ENCODE assay signal across 24 cellular contexts in genomic region chr10:58352956-58353610, GRCh38. TPM values are rescaled to one million over a fixed set of nuclear protein-coding genes. Genes with fewer than 3 reads are reported as not detected.
DNase-seq lines count a peak whose midpoint lies in the region; ATAC-seq, FAIRE-seq and TF ChIP-seq lines count a peak whose summit lies in the region.
"Had no signal": no experiment of that assay in that cellular context is flagged by ENCODE, and none has a peak within 500 bp of the region (broad histone marks: within the 10 kb centered on the region; RNA-seq: fewer than 3 reads in every experiment).

No MANE protein-coding gene starts in this region.

- H3K4me1 ChIP-seq in gastrocnemius medialis, result peaks cover 96% of the 10 kb centered on the region in 2 donors
- H3K4me1 ChIP-seq: foreskin keratinocyte, uterus had no signal

- H3K27me3 ChIP-seq in gastrocnemius medialis, result no peaks in the 10 kb centered on the region
- H3K27me3 ChIP-seq: foreskin keratinocyte, pancreas, right lobe of liver, uterus had no signal

- TF ChIP-seq POLR2A in gastrocnemius medialis (IDR thresholded peaks at IDR 0.05), result no peak

- H3K9me3 ChIP-seq in gastrocnemius medialis, result no peaks in the 10 kb centered on the region
- H3K9me3 ChIP-seq: pancreas, right lobe of liver, thoracic aorta, uterus had no signal

- intact Hi-C loops in gastrocnemius medialis (cut with DNase I; ENCODE audit: low total_unique reads), result no loop called here

- peak; percentile 11 for FAIRE-seq in D721Med (lab: Jason Lieb, UNC)
- FAIRE-seq: pancreas had no signal

- H3K27ac ChIP-seq in gastrocnemius medialis, result peak overlapping the region; percentile 9 to 98 (median 86)
- H3K27ac ChIP-seq: foreskin keratinocyte, pancreas, right lobe of liver, thoracic aorta, uterus had no signal

- H3K36me3 ChIP-seq in gastrocnemius medialis, result no peaks in the 10 kb centered on the region
- H3K36me3 ChIP-seq: pancreas, right lobe of liver, thoracic aorta, uterus had no signal

- DNase-seq in D721Med (ENCODE audit: insufficient read length, low spot score), result no peak
- DNase-seq in LNCaP clone FGC (ENCODE audit: low read depth), result peak; percentile 52
- DNase-seq in fibroblast of mammary gland (ENCODE audit: low read depth), result peak; percentile 18
- no peak for DNase-seq in gastrocnemius medialis
- DNase-seq in kidney glomerular epithelial cell (lab: John Stamatoyannopoulos, UW), result no peak
- no peak for DNase-seq in DMS 273 treated with DMSO at 0.1 percent for 48 hours (lab: John Stamatoyannopoulos, UW)
- no peak for DNase-seq in HCEC 1CT
- DNase-seq: activated CD4-positive, alpha-beta T cell treated with anti-CD3 and anti-CD28 coated beads, Interleukin-2, amount 50 U/mL, for 4 hours; activated effector memory CD4-positive, alpha-beta T cell treated with anti-CD3 and anti-CD28 coated beads, Interleukin-2, amount 50 U/mL, for 16 hours; CD8-positive, alpha-beta T cell; DMS153; foreskin keratinocyte; GDM1; H7; Karpas-422; left ventricle myocardium superior; NCI-H1694; pancreas; right lobe of liver; stimulated activated naive CD4-positive, alpha-beta T cell treated with Interleukin-2 at 50 U/mL for 16 hours; uterus had no signal

- H3K4me3 ChIP-seq in LNCaP clone FGC (ENCODE audit: low read depth, low read length) (peak overlapping the region; percentile 1; the same call in 1 of the 2 replicates), fibroblast of mammary gland (ENCODE audit: control insufficient read depth, low read depth, low read length) (no peak overlapping the region), gastrocnemius medialis (no peak overlapping the region)
- H3K4me3 ChIP-seq: pancreas, right lobe of liver, thoracic aorta, uterus had no signal

- ATAC-seq in gastrocnemius medialis, result no peak
- ATAC-seq: CD8-positive, alpha-beta T cell; foreskin keratinocyte; left ventricle myocardium superior; natural killer cell treated with Interleukin-12 subunit alpha and Interleukin-12 subunit beta and Interleukin-15 and Interleukin-18, amount 100 ng/mL, for 72 hours; pancreas; right lobe of liver; WTC11 had no signal

- in situ Hi-C loops in gastrocnemius medialis (cut with MboI; ENCODE audit: low sequenced_read_pairs in 4 of 4), result no loop called here

- TF ChIP-seq CTCF in D721Med (IDR thresholded peaks at IDR 0.05; ENCODE audit: insufficient read depth, missing control alignments) (no peak), LNCaP clone FGC (IDR thresholded peaks at IDR 0.05; ENCODE audit: control insufficient read depth, extremely low read depth, insufficient read depth) (no peak), fibroblast of mammary gland (conservative IDR thresholded peaks at IDR 0.05; ENCODE audit: control insufficient read depth, insufficient read depth, low read depth, low read length) (no peak), gastrocnemius medialis (IDR thresholded peaks at IDR 0.05 in 4 of 5, conservative IDR thresholded peaks at IDR 0.05 in 1 of 5) (no peak)

RNA-seq across cellular contexts. Expression of gene UBE2D1, which starts 18.3 kb away (rescaled TPM):
- total RNA-seq in gastrocnemius medialis, result 100 to 1,000 TPM in 1 of 4 donors, 10 to 100 TPM in 3; 62.0 to 178 (median 81.6) TPM

RNA-seq across cellular contexts. Expression of gene TFAM, which starts 32.1 kb away (rescaled TPM):
- 10 to 100 TPM in 3 of 4 donors, 1 to 10 TPM in 1; 9.2 to 21.7 (median 15.0) TPM for total RNA-seq in gastrocnemius medialis

Comparison
In these comparisons a context has a peak if more than half of its experiments do, and no peak if none do; other contexts are left out.
1. DNase-seq: peak in LNCaP clone FGC (single experiment) and fibroblast of mammary gland (single experiment); none in D721Med (single experiment), gastrocnemius medialis (0 of 2), kidney glomerular epithelial cell (single experiment), DMS 273 treated with DMSO at 0.1 percent for 48 hours (single experiment) and HCEC 1CT (single experiment).